ENCODE assay signal across 8 cellular contexts in the genomic region with DNA sequence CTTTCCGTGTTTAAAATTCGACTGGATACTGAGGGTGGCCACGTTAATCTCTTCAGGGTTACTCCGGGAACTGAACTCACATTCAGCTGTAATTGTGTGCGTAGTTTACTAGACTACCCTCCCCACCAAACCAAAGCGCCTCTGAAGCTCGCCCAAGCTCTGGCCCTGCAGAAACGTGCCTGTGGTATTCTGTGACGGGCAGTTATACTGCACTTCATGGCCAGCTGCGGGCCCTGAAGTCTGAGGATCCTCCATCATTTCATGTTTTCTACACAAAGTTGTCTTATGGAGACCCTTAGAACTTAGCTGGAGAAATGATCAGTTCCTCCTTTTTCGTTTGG. TPM values are rescaled to one million over a fixed set of nuclear protein-coding genes. Genes with fewer than 3 reads are reported as not detected.
DNase-seq lines count a peak whose midpoint lies in the region; ATAC-seq, FAIRE-seq and TF ChIP-seq lines count a peak whose summit lies in the region.

No MANE protein-coding gene starts in this region.

- H3K4me3 ChIP-seq in HAP-1 = peak overlapping the region; percentile 92
- peak overlapping the region; percentile 97 for H3K4me3 ChIP-seq in WERI-Rb-1 (ENCODE audit: low read depth, low read length)
- peak overlapping the region; percentile 53 for H3K4me3 ChIP-seq in hepatocyte
- H3K4me3 ChIP-seq in spleen = peak overlapping the region; percentile 80 to 99 (median 97)

- H3K4me2 ChIP-seq in hepatocyte = peak overlapping the region; percentile 96

- H3K27ac ChIP-seq in C4-2B = peak overlapping the region; percentile 77
- peak overlapping the region; percentile 74 for H3K27ac ChIP-seq in WERI-Rb-1
- peak overlapping the region; percentile 80 for H3K27ac ChIP-seq in hepatocyte
- peak overlapping the region; percentile 78 to 91 (median 88) for H3K27ac ChIP-seq in spleen

- intact Hi-C loops in spleen (cut with DNase I; ENCODE audit: low total_unique reads) = no loop called here

- H3K79me2 ChIP-seq in hepatocyte = peaks cover 55% of the 10 kb centered on the region

- in situ Hi-C loops in HAP-1 (cut with MboI; ENCODE audit: low sequenced_read_pairs) = no loop called here

- TF ChIP-seq POLR2A in spleen (IDR thresholded peaks at IDR 0.05) = no peak

- peaks cover 14% of the 10 kb centered on the region for H3K36me3 ChIP-seq in HAP-1 (replicated peaks)
- peaks cover 29% of the 10 kb centered on the region for H3K36me3 ChIP-seq in WERI-Rb-1
- H3K36me3 ChIP-seq in hepatocyte (replicated peaks; ENCODE audit: insufficient read depth, low read depth) = peaks cover 4% of the 10 kb centered on the region
- H3K36me3 ChIP-seq in spleen = peaks cover 0 to 44% (median 17%) of the 10 kb centered on the region in 6 donors

- peak overlapping the region; percentile 84 for H2AFZ ChIP-seq in hepatocyte

- DNase-seq in HAP-1 (ENCODE audit: low spot score in 2 of 2) (no peak), WERI-Rb-1 (no peak), hepatocyte (ENCODE audit: low spot score) (no peak), spleen (no peak), HTR-8/SVneo (ENCODE audit: insufficient read length, low spot score) (no peak), NCI-H2029 (lab: John Stamatoyannopoulos, UW) (no peak)

- 17% methylated on average over 11 of the region's 11 CpGs for WGBS in hepatocyte (ENCODE audit: low lambda C conversion rate, missing lambda C conversion rate)
- WGBS in spleen, 5 donors = 3 to 8% (median 4%) methylated on average over 8 to 11 of the region's 11 CpGs

- H4K20me1 ChIP-seq in hepatocyte (ENCODE audit: insufficient read depth, poor library complexity, severe bottlenecking) = no peaks in the 10 kb centered on the region

- H3K9me2 ChIP-seq in hepatocyte (replicated peaks; ENCODE audit: insufficient read depth) = no peaks in the 10 kb centered on the region

- no peak for TF ChIP-seq CTCF in C4-2B (conservative IDR thresholded peaks at IDR 0.05)
- TF ChIP-seq CTCF in WERI-Rb-1 (IDR thresholded peaks at IDR 0.05; ENCODE audit: low read depth, low read length) = no peak
- no peak for TF ChIP-seq CTCF in hepatocyte (IDR thresholded peaks at IDR 0.05; ENCODE audit: poor library complexity)
- no peak for TF ChIP-seq CTCF in spleen (IDR thresholded peaks at IDR 0.05 in 8 of 11, conservative IDR thresholded peaks at IDR 0.05 in 3 of 11)

- H3K27me3 ChIP-seq in HAP-1 (ENCODE audit: low read depth) = no peaks in the 10 kb centered on the region
- H3K27me3 ChIP-seq in WERI-Rb-1 (ENCODE audit: insufficient read depth, low read depth, severe bottlenecking) = no peaks in the 10 kb centered on the region
- no peaks in the 10 kb centered on the region for H3K27me3 ChIP-seq in hepatocyte
- no peaks in the 10 kb centered on the region for H3K27me3 ChIP-seq in spleen (replicated peaks in 1 of 7)

- H3K9me3 ChIP-seq in HAP-1 (peaks cover 19% of the 10 kb centered on the region), WERI-Rb-1 (ENCODE audit: severe bottlenecking) (peaks cover 7% of the 10 kb centered on the region), hepatocyte (ENCODE audit: low read depth) (peaks cover 8% of the 10 kb centered on the region), spleen (peaks cover 9 to 46% (median 37%) of the 10 kb centered on the region in 8 donors)

- H3K4me1 ChIP-seq in HAP-1 = peaks cover 4% of the 10 kb centered on the region
- peaks cover 8% of the 10 kb centered on the region for H3K4me1 ChIP-seq in hepatocyte (ENCODE audit: insufficient read depth)
- peaks cover 9 to 29% (median 23%) of the 10 kb centered on the region in 6 donors for H3K4me1 ChIP-seq in spleen

- no peak for FAIRE-seq in HTR-8/SVneo (lab: Jason Lieb, UNC)

- no peak for ATAC-seq in HG02623 (IDR thresholded peaks at IDR 0.05; ENCODE audit: unreplicated experiment)

RNA-seq across cellular contexts. Expression of gene ZNF26, which starts 0.7 kb away (rescaled TPM):
- total RNA-seq in hepatocyte (11.9 and 15.2 TPM in 2 replicates), spleen (10 to 100 TPM; 13.2 to 28.7 (median 20.6) TPM)
- polyA plus RNA-seq in hepatocyte (3.8 and 5.3 TPM in 2 replicates), spleen (1 to 10 TPM; 4.0 to 6.1 (median 5.6) TPM)

RNA-seq across cellular contexts. Expression of gene ZNF605, which starts 30.7 kb away (rescaled TPM):
- total RNA-seq in hepatocyte (10.5 and 10.9 TPM in 2 replicates), spleen (10 to 100 TPM; 11.0 to 18.9 (median 12.5) TPM)
- polyA plus RNA-seq in hepatocyte (2.8 and 3.5 TPM in 2 replicates), spleen (1 to 10 TPM; 1.6 to 3.3 (median 1.9) TPM)

RNA-seq across cellular contexts. Expression of gene ZNF84, which starts 50.5 kb away (rescaled TPM):
- total RNA-seq in hepatocyte (30.8 and 38.1 TPM in 2 replicates), spleen (10 to 100 TPM; 20.9 to 36.3 (median 31.6) TPM)
- polyA plus RNA-seq in hepatocyte (19.0 and 23.1 TPM in 2 replicates), spleen (10 to 100 TPM in 2 of 3 donors, 1 to 10 TPM in 1; 8.6 to 13.4 (median 11.2) TPM)
